In the genomic region with DNA sequence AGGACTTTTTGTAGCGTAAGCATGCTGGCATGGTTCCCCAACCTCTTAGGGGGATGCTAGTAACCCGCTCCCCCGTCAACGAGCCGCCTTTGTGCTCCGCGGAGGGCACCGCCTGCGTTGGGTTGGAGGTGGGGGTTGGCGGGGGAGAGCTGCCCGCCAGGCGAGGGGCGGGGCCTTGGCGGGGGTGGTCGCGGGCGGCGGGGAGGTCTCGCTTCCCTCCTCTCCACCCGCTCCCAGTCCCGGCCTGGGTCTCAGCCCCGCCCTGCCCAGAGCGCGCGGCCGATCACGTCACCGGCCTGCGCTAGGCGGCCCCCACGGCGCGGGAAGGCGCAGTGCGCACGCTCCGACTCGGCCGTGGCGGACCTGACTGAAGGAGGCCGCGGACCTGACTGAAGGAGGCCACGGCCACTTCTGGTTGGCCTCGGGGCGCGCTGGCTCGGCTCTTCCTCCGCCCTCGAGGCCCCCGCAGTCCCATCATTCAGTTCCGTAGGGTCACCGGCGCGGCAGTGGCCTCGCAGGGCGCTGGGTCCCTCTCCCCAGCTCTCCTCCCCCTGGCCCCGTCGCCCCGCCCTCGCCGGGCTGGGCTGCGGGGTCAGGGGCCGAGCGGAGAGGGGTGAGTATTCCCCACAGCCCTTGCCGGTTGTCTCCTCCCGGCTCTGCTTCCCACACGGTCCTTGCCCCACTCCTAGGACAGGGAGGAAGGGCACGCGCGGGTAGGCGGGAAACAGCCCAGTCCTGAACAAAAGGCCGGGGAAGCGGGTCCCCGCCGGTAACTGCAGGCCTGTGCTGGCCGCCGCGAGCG, we compare ENCODE assay signal across 8 cellular contexts. TPM values are rescaled to one million over a fixed set of nuclear protein-coding genes. Genes with fewer than 3 reads are reported as not detected.
DNase-seq lines count a peak whose midpoint lies in the region; ATAC-seq, FAIRE-seq and TF ChIP-seq lines count a peak whose summit lies in the region.

ATG10 (plus strand) TSS at position 330 of the 802 bp plus-strand sequence. CDS start 15,548 bp downstream, outside the sequence.

- H3K9me3 ChIP-seq in heart left ventricle (no peaks in the 10 kb centered on the region), upper lobe of left lung (no peaks in the 10 kb centered on the region)

- H3K27ac ChIP-seq in adipose tissue (ENCODE audit: low read depth, low read length) = peak within 1 kb of the TSS; percentile 75
- peak within 1 kb of the TSS; percentile 91 to 100 (median 98) for H3K27ac ChIP-seq in heart left ventricle
- H3K27ac ChIP-seq in upper lobe of left lung = peak within 1 kb of the TSS; percentile 96 to 99 (median 98)

- DNase-seq in GM12891 (ENCODE audit: insufficient read length, low spot score) (peak; percentile 90), NCI-H1417 treated with DMSO at 0.1 percent for 48 hours (lab: John Stamatoyannopoulos, UW) (peak; percentile 67), SW 1271 (lab: John Stamatoyannopoulos, UW) (peak; percentile 83 to 91), heart left ventricle (peak; percentile 93 to 97 (median 94)), posterior cingulate gyrus (peak; percentile 86 to 99 (median 92)), upper lobe of left lung (peak; percentile 93 to 98)

- TF ChIP-seq EP300 in upper lobe of left lung (IDR thresholded peaks at IDR 0.05) = peak in 1 of 4 donors; percentile 16

- ATAC-seq in HG02798 (IDR thresholded peaks at IDR 0.05; ENCODE audit: poor library complexity, unreplicated experiment) = peak; percentile 97
- peak; percentile 96 to 100 (median 99) for ATAC-seq in heart left ventricle
- ATAC-seq in upper lobe of left lung (ENCODE audit: low FRiP score in 2 of 2) = peak; percentile 99

- peaks cover 0 to 15% (median 6%) of the 10 kb centered on the region in 12 donors for H3K4me1 ChIP-seq in heart left ventricle
- peaks cover 5 to 12% (median 7%) of the 10 kb centered on the region in 4 donors for H3K4me1 ChIP-seq in upper lobe of left lung

- intact Hi-C loops in heart left ventricle (cut with DNase I) = loop anchor here (2.0 to 10.0 kb wide), 15 partner anchors 113 to 467 kb away; partner anchors contain the start of genes SSBP2 (in 10 of the 10) and RPS23 (in 1 of the 10)
- intact Hi-C loops in posterior cingulate gyrus (cut with DNase I) = loop anchor here (1.0 to 5.0 kb wide), 4 partner anchors 115 to 545 kb away; partner anchors contain the start of gene SSBP2

- TF ChIP-seq POLR2A in GM12891 (IDR thresholded peaks at IDR 0.05; ENCODE audit: low read depth, low read length) (peak; percentile 84), heart left ventricle (IDR thresholded peaks at IDR 0.05) (peak; percentile 70 to 98), upper lobe of left lung (IDR thresholded peaks at IDR 0.05) (peak in 3 of 4 donors; percentile 81 to 99 (median 96))

- TF ChIP-seq CTCF in heart left ventricle (IDR thresholded peaks at IDR 0.05) = no peak
- no peak for TF ChIP-seq CTCF in upper lobe of left lung (IDR thresholded peaks at IDR 0.05)

- WGBS in adipose tissue, 3 donors = 0 to 1% (median 0%) methylated on average over 72 to 79 of the region's 79 CpGs
- 0 to 1% (median 0%) methylated on average over 17 to 79 of the region's 79 CpGs for WGBS in heart left ventricle, 4 donors
- 0% methylated on average over 8 to 31 of the region's 79 CpGs for WGBS in upper lobe of left lung, 2 donors

- FAIRE-seq in GM12891 (lab: Jason Lieb, UNC) = peak; percentile 100

- H3K36me3 ChIP-seq in heart left ventricle (peaks cover 0 to 8% (median under 1%) of the 10 kb centered on the region in 9 donors), upper lobe of left lung (peaks cover 0 to 4% (median 0%) of the 10 kb centered on the region in 4 donors)

- H3K27me3 ChIP-seq in heart left ventricle (no peaks in the 10 kb centered on the region), upper lobe of left lung (no peaks in the 10 kb centered on the region)

- H3K4me3 ChIP-seq in heart left ventricle (peak within 1 kb of the TSS; percentile 57 to 92 (median 73)), upper lobe of left lung (peak within 1 kb of the TSS; percentile 53 to 65 (median 60))

TF ChIP-seq in GM12891, 5 proteins besides CTCF, POLR2A, EP300 and RAD21:
- TF ChIP-seq TAF1 (IDR thresholded peaks at IDR 0.05; ENCODE audit: low read depth, low read length) (0 out of 2 replicates have a peak, but pooled peaks have one; percentile 54), POLR2AphosphoS5 (IDR thresholded peaks at IDR 0.05; ENCODE audit: low read depth, low read length) (peak; percentile 79), POU2F2 (IDR thresholded peaks at IDR 0.05; ENCODE audit: low read depth, low read length) (no peak)
TF ChIP-seq in GM12891: peak in this region for 2.

RNA-seq across cellular contexts. Expression of gene ATG10, which starts in this region (rescaled TPM):
- 4.9 TPM for polyA plus RNA-seq in GM12891 (2012; ENCODE audit: low read depth, missing spikeins)
- polyA plus RNA-seq in adipose tissue (1 to 10 TPM; 3.2 to 7.8 (median 4.3) TPM), heart left ventricle (1 to 10 TPM; 4.8 to 5.7 TPM)
- total RNA-seq in heart left ventricle (10 to 100 TPM in 1 of 9 donors, 1 to 10 TPM in 8; 2.7 to 10.7 (median 6.3) TPM), upper lobe of left lung (1 to 10 TPM in 5 of 6 donors, under 1 TPM in 1; 1.00 to 9.4 (median 7.0) TPM)

Comparison
In these comparisons a context has a peak if more than half of its experiments do, and no peak if none do; other contexts are left out.
1. Peak in every context shown above with its lines: DNase-seq, ATAC-seq, H3K4me3 ChIP-seq and H3K27ac ChIP-seq.